8 cellular contexts compared by ENCODE assay signal in the genomic region with DNA sequence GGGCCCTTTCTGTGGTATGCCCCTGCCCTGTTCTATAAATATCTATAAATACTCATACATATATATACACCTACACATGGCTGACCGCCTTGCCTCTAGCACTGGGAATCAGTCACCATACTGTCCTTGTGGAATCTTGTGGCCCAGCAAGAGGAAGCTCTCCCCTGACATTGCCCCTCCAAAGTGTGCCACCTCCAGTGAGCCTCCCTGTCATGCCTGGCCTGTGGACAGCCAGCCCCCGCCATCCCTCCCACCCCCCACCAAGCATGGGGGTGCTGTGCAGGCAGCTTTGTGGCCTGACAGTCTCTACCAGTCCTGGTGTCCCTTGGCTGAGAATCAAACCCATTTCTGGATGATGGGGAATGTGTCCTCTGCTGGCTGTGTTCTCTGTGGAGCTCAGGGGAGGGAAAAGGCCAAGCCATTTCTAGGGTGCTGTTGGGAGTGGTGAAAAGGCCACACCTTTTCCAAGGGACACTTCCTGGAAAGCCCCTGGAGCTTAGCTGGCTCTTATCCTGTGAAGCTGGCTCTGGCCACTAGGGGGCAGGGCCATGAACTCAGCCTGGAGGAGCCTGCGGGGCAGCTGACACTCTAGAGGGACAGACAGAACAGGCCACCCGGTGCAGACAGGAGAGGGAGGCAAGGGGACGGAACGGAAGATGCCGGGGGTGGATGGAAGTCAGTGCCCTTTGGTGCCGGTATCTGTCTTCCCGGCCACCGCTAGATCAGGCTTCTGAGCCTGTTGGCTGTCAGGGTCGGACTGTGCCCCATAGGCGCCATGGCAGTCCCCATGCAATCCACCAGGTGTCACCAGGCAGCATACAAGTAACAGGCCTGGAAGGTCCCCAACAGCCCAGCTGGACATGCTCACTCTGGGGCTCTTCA.
DNase-seq lines count a peak whose midpoint lies in the region; ATAC-seq and TF ChIP-seq lines count a peak whose summit lies in the region.
"Not testable (repeated sequence)": the region's sequence is repeated elsewhere in the genome, so short reads cannot be mapped to it uniquely, and the experiment has no call there.

No MANE protein-coding gene starts in this region.

- H3K4me3 ChIP-seq in thoracic aorta, result peak overlapping the region; percentile 57

- peak; percentile 76 for DNase-seq in GDM1 (lab: John Stamatoyannopoulos, UW)
- DNase-seq in RKO (ENCODE audit: low spot score), result peak; percentile 84
- peak; percentile 51 for DNase-seq in activated CD8-positive, alpha-beta memory T cell treated with anti-CD3 and anti-CD28 coated beads, Interleukin-2, amount 50 U/mL, for 24 hours (ENCODE audit: extremely low read depth)
- peak; percentile 72 to 85 for DNase-seq in dermis microvascular lymphatic vessel endothelial cell (ENCODE audit: low read depth in 2 of 2)
- peak; percentile 58 for DNase-seq in inferior parietal cortex (ENCODE audit: extremely low spot score)
- DNase-seq in renal cortical epithelial cell (ENCODE audit: low read depth), result peak; percentile 73
- not testable (repeated sequence) for DNase-seq in thoracic aorta (ENCODE audit: low spot score)

- H3K27me3 ChIP-seq in thoracic aorta (replicated peaks; ENCODE audit: insufficient read depth), result not testable (repeated sequence)

- H3K4me1 ChIP-seq in thoracic aorta (ENCODE audit: control insufficient read depth in 1 of 2, low read depth in 2 of 2), result not testable (repeated sequence)

- not testable (repeated sequence) for H3K36me3 ChIP-seq in thoracic aorta

- not testable (repeated sequence) for ATAC-seq in thoracic aorta (ENCODE audit: insufficient number of reproducible peaks, low FRiP score, low read depth)

- H3K9me3 ChIP-seq in thoracic aorta, result not testable (repeated sequence)

- not testable (repeated sequence) for H3K27ac ChIP-seq in thoracic aorta

- TF ChIP-seq CTCF in LNCAP (IDR thresholded peaks at IDR 0.05) (peak; percentile 66), thoracic aorta (IDR thresholded peaks at IDR 0.05) (peak; percentile 80)
